In genomic region chr4:2754848-2755820, GRCh38 we compare ENCODE assay signal across 8 cellular contexts. TPM values are rescaled to one million over a fixed set of nuclear protein-coding genes. Genes with fewer than 3 reads are reported as not detected.
A peak's percentile ranks its signal among the peaks of the same experiment; 100 is the strongest.
DNase-seq lines count a peak whose midpoint lies in the region; ATAC-seq and TF ChIP-seq lines count a peak whose summit lies in the region.

No MANE protein-coding gene starts in this region.

- H3K4me2 ChIP-seq in DND-41 (ENCODE audit: insufficient read depth, low read length) = peak overlapping the region; percentile 88
- peak overlapping the region; percentile 64 for H3K4me2 ChIP-seq in fibroblast of lung (ENCODE audit: extremely low read depth, insufficient read depth, low read length)

- H3K4me3 Mint-ChIP-seq in progenitor cell of endocrine pancreas (ENCODE audit: low read depth) = peak overlapping the region; percentile 72

- H3K27ac ChIP-seq in DND-41 (ENCODE audit: low read length) = peak overlapping the region; percentile 71; the same call in 1 of the 2 replicates
- peak overlapping the region; percentile 57 for H3K27ac ChIP-seq in RWPE2 (ENCODE audit: poor library complexity, severe bottlenecking)
- H3K27ac ChIP-seq in fibroblast of lung (ENCODE audit: insufficient read depth, low read length) = peak overlapping the region; percentile 76

- H3K9ac ChIP-seq in DND-41 (ENCODE audit: low read depth, low read length) = peak overlapping the region; percentile 85
- H3K9ac ChIP-seq in fibroblast of lung (ENCODE audit: insufficient read depth, low read length) = peak overlapping the region; percentile 78

- H3K4me1 ChIP-seq in DND-41 (ENCODE audit: insufficient read depth, low read length) (peaks cover 17% of the 10 kb centered on the region), RWPE2 (ENCODE audit: insufficient read depth, poor library complexity, severe bottlenecking) (peaks cover 5% of the 10 kb centered on the region), fibroblast of lung (ENCODE audit: control insufficient read depth, extremely low read depth, insufficient read depth, low read length) (peaks cover 4% of the 10 kb centered on the region)

- H3K4me3 ChIP-seq in DND-41 (ENCODE audit: low read depth in 1 of 2, low read length in 2 of 2) = peak overlapping the region; percentile 67 to 94
- peak overlapping the region; percentile 67 for H3K4me3 ChIP-seq in RWPE2 (ENCODE audit: severe bottlenecking)
- H3K4me3 ChIP-seq in fibroblast of lung (replicated peaks in 1 of 4; ENCODE audit: control extremely low read depth in 1 of 4, insufficient read depth in 1 of 4, low read depth in 3 of 4, low read length in 4 of 4) = peak overlapping the region; percentile 57 to 82 (median 74)

- TF ChIP-seq CTCF in DND-41 (IDR thresholded peaks at IDR 0.05; ENCODE audit: borderline replicate concordance, extremely low read depth, low read length, poor library complexity, severe bottlenecking) (no peak), RWPE2 (IDR thresholded peaks at IDR 0.05; ENCODE audit: poor library complexity, severe bottlenecking) (no peak), fibroblast of lung (conservative IDR thresholded peaks at IDR 0.05 in 1 of 2, IDR thresholded peaks at IDR 0.05 in 1 of 2; ENCODE audit: low read depth in 1 of 2, low read length in 2 of 2) (no peak), progenitor cell of endocrine pancreas (IDR thresholded peaks at IDR 0.05; ENCODE audit: unreplicated experiment) (no peak)

- H3K36me3 ChIP-seq in DND-41 (ENCODE audit: insufficient read depth, low read length) = peaks cover 7% of the 10 kb centered on the region; the same call in 1 of the 2 replicates
- no peaks in the 10 kb centered on the region for H3K36me3 ChIP-seq in RWPE2 (ENCODE audit: low read depth)
- H3K36me3 ChIP-seq in fibroblast of lung (ENCODE audit: control insufficient read depth, insufficient read depth, low read length) = peaks cover 3% of the 10 kb centered on the region

- H3K4me1 Mint-ChIP-seq in progenitor cell of endocrine pancreas (ENCODE audit: low read depth) = peaks cover 9% of the 10 kb centered on the region

- H4K20me1 ChIP-seq in DND-41 (ENCODE audit: insufficient read depth, low read length) (peaks cover 13% of the 10 kb centered on the region), fibroblast of lung (ENCODE audit: control insufficient read depth, extremely low read depth, insufficient read depth, low read length) (no peaks in the 10 kb centered on the region)

- H3K9me3 ChIP-seq in DND-41 (ENCODE audit: insufficient read depth, low read length, severe bottlenecking) (no peaks in the 10 kb centered on the region), RWPE2 (ENCODE audit: severe bottlenecking) (no peaks in the 10 kb centered on the region), fibroblast of lung (ENCODE audit: control insufficient read depth, insufficient read depth, low read depth, low read length) (no peaks in the 10 kb centered on the region)

- ATAC-seq in DND-41 (ENCODE audit: insufficient read depth, low read depth) (no peak), RWPE2 (ENCODE audit: low read depth) (no peak), GM21381 (IDR thresholded peaks at IDR 0.05; ENCODE audit: unreplicated experiment) (no peak), GM21423 (IDR thresholded peaks at IDR 0.05; ENCODE audit: unreplicated experiment) (no peak)

- H3K9me3 Mint-ChIP-seq in progenitor cell of endocrine pancreas (ENCODE audit: low read depth) = no peaks in the 10 kb centered on the region

- no peaks in the 10 kb centered on the region for H3K27me3 Mint-ChIP-seq in progenitor cell of endocrine pancreas

- H3K79me2 ChIP-seq in DND-41 (ENCODE audit: insufficient read depth, low read length) (peaks cover 42% of the 10 kb centered on the region), fibroblast of lung (ENCODE audit: control insufficient read depth, insufficient read depth, low read length) (peaks cover 21% of the 10 kb centered on the region)

- H3K27ac Mint-ChIP-seq in progenitor cell of endocrine pancreas = peak overlapping the region; percentile 39

- no peaks in the 10 kb centered on the region for H3K36me3 Mint-ChIP-seq in progenitor cell of endocrine pancreas (ENCODE audit: insufficient read depth)

- H3K27me3 ChIP-seq in DND-41 (ENCODE audit: insufficient read depth, low read length, poor library complexity) = no peaks in the 10 kb centered on the region
- H3K27me3 ChIP-seq in RWPE2 (ENCODE audit: insufficient read depth, poor library complexity, severe bottlenecking) = no peaks in the 10 kb centered on the region
- no peaks in the 10 kb centered on the region for H3K27me3 ChIP-seq in fibroblast of lung (ENCODE audit: control insufficient read depth, insufficient read depth, low read length)

- H2AFZ ChIP-seq in DND-41 (ENCODE audit: low read depth, low read length) (peak overlapping the region; percentile 90), fibroblast of lung (ENCODE audit: low read length) (no peak overlapping the region)

- DNase-seq in DND-41 (no peak), RWPE2 (ENCODE audit: low spot score) (no peak), fibroblast of lung (ENCODE audit: low read depth in 2 of 2) (no peak), progenitor cell of endocrine pancreas (ENCODE audit: low spot score, unreplicated experiment) (no peak), HUDEP-2 (lab: John Stamatoyannopoulos, UW; ENCODE audit: unreplicated experiment in 76 of 76) (no peak), NCI-H2171 (lab: John Stamatoyannopoulos, UW) (no peak)

RNA-seq across cellular contexts. Expression of gene TNIP2, which starts 1.0 kb away (rescaled TPM):
- total RNA-seq in fibroblast of lung (56.5 and 61.9 TPM in 2 replicates), progenitor cell of endocrine pancreas (21.2 and 26.3 TPM in 2 replicates)
- 19.2 and 21.8 TPM in 2 replicates for polyA plus RNA-seq in fibroblast of lung
- polyA plus RNA-seq in fibroblast of lung (2012) = 28.2 and 34.5 TPM in 2 replicates
- 13.7 and 18.5 TPM in 2 replicates for polyA minus RNA-seq in fibroblast of lung (ENCODE audit: low replicate concordance)

RNA-seq across cellular contexts. Expression of gene SH3BP2, which starts 37.8 kb away (rescaled TPM):
- total RNA-seq in fibroblast of lung = 8.6 and 9.5 TPM in 2 replicates
- polyA plus RNA-seq in fibroblast of lung = 10.0 and 14.1 TPM in 2 replicates
- 9.9 and 13.4 TPM in 2 replicates for polyA plus RNA-seq in fibroblast of lung (2012)
- polyA minus RNA-seq in fibroblast of lung (ENCODE audit: low replicate concordance) = 46.6 and 98.6 TPM in 2 replicates
- total RNA-seq in progenitor cell of endocrine pancreas = 67.7 and 70.8 TPM in 2 replicates
